14 cellular contexts compared by ENCODE assay signal in genomic region chr10:5504146-5505072, GRCh38. TPM values are rescaled to one million over a fixed set of nuclear protein-coding genes. Genes with fewer than 3 reads are reported as not detected.
A peak's percentile ranks its signal among the peaks of the same experiment; 100 is the strongest.
DNase-seq lines count a peak whose midpoint lies in the region; ATAC-seq and TF ChIP-seq lines count a peak whose summit lies in the region.
"Had no signal": no experiment of that assay in that cellular context is flagged by ENCODE, and none has a peak within 500 bp of the region (broad histone marks: within the 10 kb centered on the region; RNA-seq: fewer than 3 reads in every experiment).

No MANE protein-coding gene starts in this region.

- CTCF ChIA-PET in HEK293 (lab: Yijun Ruan, JAX) = interaction anchor here (1.5 kb wide), 1 partner anchor 62 kb away, joined by 4 read pairs; no protein-coding TSS in a partner anchor

- H3K9me3 ChIP-seq in HEK293 (ENCODE audit: control insufficient read depth, insufficient read depth, low read depth, low read length) = no peaks in the 10 kb centered on the region
- H3K9me3 ChIP-seq: BLaER1 had no signal

- H3K4me1 ChIP-seq in HEK293 (ENCODE audit: control insufficient read depth, insufficient read depth, low read length) = no peaks in the 10 kb centered on the region

- POLR2A ChIA-PET in HEK293 (lab: Yijun Ruan, JAX) = no interaction called here

- peak; percentile 7 for DNase-seq in DMS79 treated with DMSO at 0.1 percent for 48 hours (lab: John Stamatoyannopoulos, UW)
- DNase-seq in DMS79 (lab: John Stamatoyannopoulos, UW) = no peak
- peak; percentile 70 for DNase-seq in epithelial cell of esophagus (ENCODE audit: low read depth)
- DNase-seq in progenitor cell of endocrine pancreas (ENCODE audit: low spot score, unreplicated experiment) = no peak
- DNase-seq in stimulated activated effector memory CD8-positive, alpha-beta T cell treated with anti-CD3 and anti-CD28 coated beads, Interleukin-12 subunit alpha, Interleukin-12 subunit beta, amount 100 ng/mL, for 72 hours (ENCODE audit: low spot score in 2 of 2) = no peak
- DNase-seq in central memory CD4-positive, alpha-beta T cell = no peak
- DNase-seq: activated naive CD4-positive, alpha-beta T cell treated with anti-CD3 and anti-CD28 coated beads, Interleukin-2, amount 10 ng/mL, durations not matched to agents 7 days and 5 days; DND-41; hippocampal formation; KBM-7; NCI-H1092 treated with DMSO at 0.1 percent for 48 hours had no signal

- H3K4me3 Mint-ChIP-seq in progenitor cell of endocrine pancreas (ENCODE audit: low read depth) = no peak overlapping the region
- H3K4me3 Mint-ChIP-seq in stimulated activated effector memory CD8-positive, alpha-beta T cell treated with anti-CD3 and anti-CD28 coated beads, Interleukin-12 subunit alpha, Interleukin-12 subunit beta, amount 100 ng/mL, for 72 hours = no peak overlapping the region
- H3K4me3 Mint-ChIP-seq: activated naive CD4-positive, alpha-beta T cell treated with anti-CD3 and anti-CD28 coated beads, Interleukin-2, amount 10 ng/mL, durations not matched to agents 7 days and 5 days had no signal

- ATAC-seq in stimulated activated effector memory CD8-positive, alpha-beta T cell treated with anti-CD3 and anti-CD28 coated beads, Interleukin-12 subunit alpha, Interleukin-12 subunit beta, amount 100 ng/mL, for 72 hours = no peak
- no peak for ATAC-seq in HG03097 (IDR thresholded peaks at IDR 0.05; ENCODE audit: low FRiP score, unreplicated experiment)

- no peaks in the 10 kb centered on the region for H3K36me3 ChIP-seq in HEK293 (ENCODE audit: control insufficient read depth in 2 of 2, insufficient read depth in 1 of 2, low read length in 2 of 2)
- H3K36me3 ChIP-seq: BLaER1 had no signal

- peaks cover 21% of the 10 kb centered on the region for H3K4me1 Mint-ChIP-seq in progenitor cell of endocrine pancreas (ENCODE audit: low read depth)
- H3K4me1 Mint-ChIP-seq in stimulated activated effector memory CD8-positive, alpha-beta T cell treated with anti-CD3 and anti-CD28 coated beads, Interleukin-12 subunit alpha, Interleukin-12 subunit beta, amount 100 ng/mL, for 72 hours = peaks cover 5% of the 10 kb centered on the region
- H3K4me1 Mint-ChIP-seq: activated naive CD4-positive, alpha-beta T cell treated with anti-CD3 and anti-CD28 coated beads, Interleukin-2, amount 10 ng/mL, durations not matched to agents 7 days and 5 days had no signal

- H3K27me3 Mint-ChIP-seq in progenitor cell of endocrine pancreas = peaks cover 17% of the 10 kb centered on the region

- H3K36me3 Mint-ChIP-seq in progenitor cell of endocrine pancreas (ENCODE audit: insufficient read depth) = no peaks in the 10 kb centered on the region
- no peaks in the 10 kb centered on the region for H3K36me3 Mint-ChIP-seq in stimulated activated effector memory CD8-positive, alpha-beta T cell treated with anti-CD3 and anti-CD28 coated beads, Interleukin-12 subunit alpha, Interleukin-12 subunit beta, amount 100 ng/mL, for 72 hours
- H3K36me3 Mint-ChIP-seq: activated naive CD4-positive, alpha-beta T cell treated with anti-CD3 and anti-CD28 coated beads, Interleukin-2, amount 10 ng/mL, durations not matched to agents 7 days and 5 days had no signal

- TF ChIP-seq CTCF in HEK293 (tag by site-specific recombination; IDR thresholded peaks at IDR 0.05) = no peak
- no peak for TF ChIP-seq CTCF in epithelial cell of esophagus (IDR thresholded peaks at IDR 0.05; ENCODE audit: insufficient read depth, low read depth, low read length, missing control alignments)
- no peak for TF ChIP-seq CTCF in progenitor cell of endocrine pancreas (IDR thresholded peaks at IDR 0.05; ENCODE audit: unreplicated experiment)

- H3K4me3 ChIP-seq in HEK293 (ENCODE audit: low read depth, low read length) = no peak overlapping the region
- no peak overlapping the region for H3K4me3 ChIP-seq in epithelial cell of esophagus (ENCODE audit: low read length)
- H3K4me3 ChIP-seq: BLaER1 had no signal

- H3K27ac Mint-ChIP-seq in progenitor cell of endocrine pancreas = peak overlapping the region; percentile 88
- H3K27ac Mint-ChIP-seq in stimulated activated effector memory CD8-positive, alpha-beta T cell treated with anti-CD3 and anti-CD28 coated beads, Interleukin-12 subunit alpha, Interleukin-12 subunit beta, amount 100 ng/mL, for 72 hours = no peak overlapping the region
- H3K27ac Mint-ChIP-seq: activated naive CD4-positive, alpha-beta T cell treated with anti-CD3 and anti-CD28 coated beads, Interleukin-2, amount 10 ng/mL, durations not matched to agents 7 days and 5 days had no signal

- no peaks in the 10 kb centered on the region for H3K9me3 Mint-ChIP-seq in progenitor cell of endocrine pancreas (ENCODE audit: low read depth)
- H3K9me3 Mint-ChIP-seq in stimulated activated effector memory CD8-positive, alpha-beta T cell treated with anti-CD3 and anti-CD28 coated beads, Interleukin-12 subunit alpha, Interleukin-12 subunit beta, amount 100 ng/mL, for 72 hours = no peaks in the 10 kb centered on the region
- H3K9me3 Mint-ChIP-seq: activated naive CD4-positive, alpha-beta T cell treated with anti-CD3 and anti-CD28 coated beads, Interleukin-2, amount 10 ng/mL, durations not matched to agents 7 days and 5 days had no signal

- no peak overlapping the region for H3K27ac ChIP-seq in HEK293 (ENCODE audit: extremely low read depth, low read depth, low read length)
- H3K27ac ChIP-seq: BLaER1 had no signal

TF ChIP-seq in HEK293, 187 proteins besides CTCF, POLR2A, EP300 and RAD21:
- no peak for TF ChIP-seq ZNF112 (tag by site-specific recombination; IDR thresholded peaks at IDR 0.05)
- TF ChIP-seq ZNF239 (tag by site-specific recombination; IDR thresholded peaks at IDR 0.05) = no peak
- TF ChIP-seq ZNF670 (tag by site-specific recombination; IDR thresholded peaks at IDR 0.05; ENCODE audit: low read depth) = no peak
- TF ChIP-seq ZIC2 (tag by site-specific recombination; IDR thresholded peaks at IDR 0.05) = peak; percentile 40
- no peak for TF ChIP-seq HOXC10 (CRISPR knock-in tag; IDR thresholded peaks at IDR 0.05)

RNA-seq across cellular contexts. Expression of gene CALML5, which starts 5.0 kb away (rescaled TPM):
- total RNA-seq in progenitor cell of endocrine pancreas = not detected in 2 replicates

RNA-seq across cellular contexts. Expression of gene CALML3, which starts 20.4 kb away (rescaled TPM):
- total RNA-seq in progenitor cell of endocrine pancreas = not detected in 2 replicates

Comparison
In these comparisons a context has a peak if more than half of its experiments do, and no peak if none do; other contexts are left out.
1. DNase-seq: peak in DMS79 treated with DMSO at 0.1 percent for 48 hours (single experiment) and epithelial cell of esophagus (single experiment); none in DMS79 (single experiment), progenitor cell of endocrine pancreas (single experiment), stimulated activated effector memory CD8-positive, alpha-beta T cell treated with anti-CD3 and anti-CD28 coated beads, Interleukin-12 subunit alpha, Interleukin-12 subunit beta, amount 100 ng/mL, for 72 hours (0 of 2) and central memory CD4-positive, alpha-beta T cell (single experiment).